In the genomic region with DNA sequence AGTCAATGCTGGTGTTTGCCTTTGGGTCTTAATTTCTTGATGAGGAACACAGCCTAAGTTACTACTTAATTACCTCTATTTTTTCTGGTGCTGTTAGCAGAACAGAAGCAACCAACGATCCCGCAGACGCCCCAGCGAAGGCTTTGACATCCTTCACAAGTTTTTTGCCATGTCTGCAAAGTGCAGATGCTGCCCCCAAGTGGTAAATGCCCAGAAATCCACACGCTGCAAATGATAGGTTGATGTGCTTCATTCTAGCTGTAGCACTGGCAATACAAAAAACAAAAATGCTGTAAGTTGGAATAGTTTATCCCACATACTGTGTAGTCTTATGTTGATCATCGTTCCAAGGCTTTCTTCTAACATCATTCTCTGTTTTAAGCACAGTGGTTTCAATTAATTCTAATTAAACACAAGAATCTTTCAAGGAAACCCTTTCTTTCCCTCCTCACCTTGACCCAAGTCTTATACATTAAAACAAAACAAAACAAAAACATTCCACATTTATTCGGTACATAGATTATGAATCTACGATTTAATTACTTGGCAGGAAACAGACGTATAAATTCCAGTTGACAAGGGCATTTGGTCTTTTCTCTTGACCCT, we compare ENCODE assay signal across 8 cellular contexts. TPM values are rescaled to one million over a fixed set of nuclear protein-coding genes. Genes with fewer than 3 reads are reported as not detected.
A peak's percentile ranks its signal among the peaks of the same experiment; 100 is the strongest.
DNase-seq lines count a peak whose midpoint lies in the region; ATAC-seq and TF ChIP-seq lines count a peak whose summit lies in the region.

No MANE protein-coding gene starts in this region.

- CTCF ChIA-PET in AG04449 (lab: Yijun Ruan, JAX) = interaction anchor here (0.6 to 1.2 kb wide), 2 partner anchors 14 to 582 kb away, joined by 3 read pairs; no protein-coding TSS in a partner anchor

- peak; percentile 47 for ATAC-seq in GM18517 (IDR thresholded peaks at IDR 0.05; ENCODE audit: unreplicated experiment)
- ATAC-seq in HG03558 (IDR thresholded peaks at IDR 0.05; ENCODE audit: extremely low read depth, unreplicated experiment) = peak; percentile 31

- H3K79me1 ChIP-seq in neuronal stem cell (ENCODE audit: low read depth, low read length) = no peaks in the 10 kb centered on the region

- no peak overlapping the region for H3K4me2 ChIP-seq in neuronal stem cell (ENCODE audit: insufficient read depth, low read length, poor library complexity, severe bottlenecking)

- H4K91ac ChIP-seq in neuronal stem cell (ENCODE audit: low read depth, low read length, poor library complexity) = no peak overlapping the region

- no peak for TF ChIP-seq POLR2A in esophagus squamous epithelium (IDR thresholded peaks at IDR 0.05)
- no peak for TF ChIP-seq POLR2A in testis (IDR thresholded peaks at IDR 0.05)

- WGBS in esophagus squamous epithelium, 2 donors = 16 to 29% methylated on average over 9 of the region's 9 CpGs
- WGBS in neuronal stem cell (ENCODE audit: extremely low coverage in 2 of 2, insufficient read length in 2 of 2, insufficient replicate concordance in 1 of 2), 2 donors = 100% methylated on average over 1 of the region's 9 CpGs; no CpG with 5 or more reads in 1 of the 2 donors
- 7 to 13% methylated on average over 9 of the region's 9 CpGs for WGBS in testis, 2 donors

- no peak overlapping the region for H4K8ac ChIP-seq in neuronal stem cell (ENCODE audit: low read depth, low read length)

- H3K27ac ChIP-seq in esophagus squamous epithelium (no peak overlapping the region), neuronal stem cell (replicated peaks; ENCODE audit: low read length) (no peak overlapping the region), testis (no peak overlapping the region)

- no peak overlapping the region for H2BK120ac ChIP-seq in neuronal stem cell (ENCODE audit: low read depth, low read length)

- intact Hi-C loops in esophagus squamous epithelium (cut with DNase I) (no loop called here), testis (cut with DNase I; ENCODE audit: low total_unique reads) (no loop called here)

- H3K4me1 ChIP-seq in esophagus squamous epithelium (peaks cover 0 to 13% (median 9%) of the 10 kb centered on the region in 3 donors), neuronal stem cell (ENCODE audit: control insufficient read depth in 2 of 2, insufficient read depth in 1 of 2, low read depth in 1 of 2, low read length in 2 of 2) (peaks cover 0 to 2% of the 10 kb centered on the region in 2 donors), testis (no peaks in the 10 kb centered on the region)

- no peak overlapping the region for H3K14ac ChIP-seq in neuronal stem cell (ENCODE audit: low read length)

- no peak overlapping the region for H2BK15ac ChIP-seq in neuronal stem cell (ENCODE audit: low read length)

- no peak overlapping the region for H2AFZ ChIP-seq in neuronal stem cell (ENCODE audit: low read length)

- no peaks in the 10 kb centered on the region for H3K9me3 ChIP-seq in esophagus squamous epithelium
- H3K9me3 ChIP-seq in neuronal stem cell (replicated peaks in 1 of 2; ENCODE audit: control insufficient read depth in 2 of 2, insufficient read depth in 1 of 2, low read depth in 1 of 2, low read length in 2 of 2) = no peaks in the 10 kb centered on the region
- no peaks in the 10 kb centered on the region for H3K9me3 ChIP-seq in testis

- no peak overlapping the region for H3K9ac ChIP-seq in neuronal stem cell (ENCODE audit: low read depth, low read length, poor library complexity)

- H3K4me3 ChIP-seq in AG04449 (ENCODE audit: low read depth, low read length) (no peak overlapping the region), esophagus squamous epithelium (peak overlapping the region in 1 of 4 donors; percentile 80), neuronal stem cell (ENCODE audit: low read length in 2 of 2) (no peak overlapping the region), testis (no peak overlapping the region)

- H3K4ac ChIP-seq in neuronal stem cell (ENCODE audit: low read length) = no peak overlapping the region

- H3K27me3 ChIP-seq in esophagus squamous epithelium (no peaks in the 10 kb centered on the region), neuronal stem cell (ENCODE audit: control insufficient read depth in 3 of 3, insufficient read depth in 3 of 3, low read depth in 1 of 3, low read length in 3 of 3) (no peaks in the 10 kb centered on the region), testis (no peaks in the 10 kb centered on the region)

- peaks cover 0 to 26% (median 5%) of the 10 kb centered on the region in 3 donors for H3K36me3 ChIP-seq in esophagus squamous epithelium
- peaks cover 0 to 9% of the 10 kb centered on the region in 2 donors for H3K36me3 ChIP-seq in neuronal stem cell (replicated peaks in 1 of 2; ENCODE audit: control insufficient read depth in 2 of 2, insufficient read depth in 2 of 2, low read length in 2 of 2)
- H3K36me3 ChIP-seq in testis (ENCODE audit: low read depth, missing control alignments) = no peaks in the 10 kb centered on the region

- no peak overlapping the region for H3K23ac ChIP-seq in neuronal stem cell (ENCODE audit: low read depth, low read length, poor library complexity)

- H2AK5ac ChIP-seq in neuronal stem cell (ENCODE audit: low read depth, low read length) = no peak overlapping the region

- no peak overlapping the region for H2BK5ac ChIP-seq in neuronal stem cell (ENCODE audit: low read length)

- POLR2A ChIA-PET in AG04449 (lab: Yijun Ruan, JAX) = no interaction called here

- H3K18ac ChIP-seq in neuronal stem cell (ENCODE audit: low read length) = no peak overlapping the region

- H2BK12ac ChIP-seq in neuronal stem cell (ENCODE audit: low read length) = no peak overlapping the region

- TF ChIP-seq CTCF in AG04449 (IDR thresholded peaks at IDR 0.05; ENCODE audit: insufficient read depth, low read length, missing control alignments) (peak; percentile 65), esophagus squamous epithelium (IDR thresholded peaks at IDR 0.05) (peak; percentile 52 to 67 (median 61)), testis (IDR thresholded peaks at IDR 0.05) (peak; percentile 20 to 43 (median 41))

- DNase-seq in AG04449 (ENCODE audit: low read depth, low spot score) = no peak
- peak; percentile 40 to 72 for DNase-seq in NOMO-1 (lab: John Stamatoyannopoulos, UW; ENCODE audit: unreplicated experiment in 2 of 2)
- peak; percentile 31 for DNase-seq in activated T-cell treated with anti-CD3 and anti-CD28 coated beads for 48 hours (ENCODE audit: low read depth)
- DNase-seq in esophagus squamous epithelium (lab: John Stamatoyannopoulos, UW) = no peak
- DNase-seq in neuronal stem cell (ENCODE audit: low spot score) = peak; percentile 35
- peak; percentile 62 for DNase-seq in testis

RNA-seq across cellular contexts. Expression of a gene that starts 1.2 kb away (rescaled TPM):
- total RNA-seq in esophagus squamous epithelium (10 to 100 TPM in 2 of 4 donors, 1 to 10 TPM in 2; 8.6 to 33.8 (median 12.7) TPM), testis (10 to 100 TPM; 20.6 to 31.7 TPM)
- polyA plus RNA-seq in neuronal stem cell (2013, experiment 1 of 2) = 31.5 TPM
- 29.2 TPM for polyA plus RNA-seq in neuronal stem cell (2013, experiment 2 of 2)
- polyA plus RNA-seq in testis (ENCODE audit: insufficient read depth, low read depth, low replicate concordance) = 16.6 TPM

Comparison
In these comparisons a context has a peak if more than half of its experiments do, and no peak if none do; other contexts are left out.
1. DNase-seq: peak in NOMO-1 (2 of 2), activated T-cell treated with anti-CD3 and anti-CD28 coated beads for 48 hours (single experiment), neuronal stem cell (single experiment) and testis (single experiment); none in AG04449 (single experiment) and esophagus squamous epithelium (single experiment).
2. Peak in every context shown above with its lines, with median percentiles within 50 percentile points of each other: CTCF ChIP-seq.